In the genomic region with DNA sequence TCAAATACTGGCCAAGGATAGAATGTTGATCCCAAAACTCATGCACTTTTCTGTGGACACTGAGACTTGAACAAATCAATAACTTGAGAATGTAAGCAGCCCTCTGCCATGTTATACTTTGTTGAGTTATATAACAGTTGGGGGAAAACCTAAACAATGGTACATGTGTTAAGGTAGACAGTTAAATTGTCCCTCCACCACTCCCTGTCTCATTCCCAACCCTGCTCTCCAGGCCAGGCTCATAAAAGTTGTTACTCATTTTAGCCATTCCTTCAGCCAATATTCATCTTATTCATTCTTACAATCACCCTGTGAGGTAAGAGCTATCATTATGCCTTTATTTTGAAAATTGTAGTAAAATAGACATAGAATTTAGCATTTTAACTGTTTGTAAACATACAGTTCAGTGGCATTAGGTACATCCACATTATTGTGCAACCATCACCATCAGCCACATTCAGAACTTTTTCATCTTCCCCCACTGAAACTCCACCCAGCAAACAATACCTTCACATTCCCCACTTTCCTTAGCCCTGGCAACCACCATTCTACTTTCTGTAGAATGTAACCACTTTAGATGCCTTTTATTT, we compare ENCODE assay signal across 8 cellular contexts.
DNase-seq lines count a peak whose midpoint lies in the region; ATAC-seq and TF ChIP-seq lines count a peak whose summit lies in the region.

No MANE protein-coding gene starts in this region.

- H3K9me3 Mint-ChIP-seq in central memory CD8-positive, alpha-beta T cell, result no peaks in the 10 kb centered on the region
- H3K9me3 Mint-ChIP-seq in nephron, result peaks cover 7% of the 10 kb centered on the region

- no peaks in the 10 kb centered on the region for H3K36me3 Mint-ChIP-seq in central memory CD8-positive, alpha-beta T cell (ENCODE audit: insufficient read depth)
- H3K36me3 Mint-ChIP-seq in nephron (ENCODE audit: low read depth), result no peaks in the 10 kb centered on the region

- no peaks in the 10 kb centered on the region for H3K27me3 Mint-ChIP-seq in central memory CD8-positive, alpha-beta T cell
- H3K27me3 Mint-ChIP-seq in nephron (ENCODE audit: low read depth), result no peaks in the 10 kb centered on the region

- POLR2A ChIA-PET in HEK293T (lab: Yijun Ruan, JAX), result interaction anchor here (1.0 to 2.8 kb wide), 7 partner anchors 8 to 40 kb away, joined by 3 to 12 read pairs (median 6); a partner anchor contains a TSS

- in situ Hi-C loops in ACHN (cut with HindIII; ENCODE audit: low pct_ligation_motif_present, low pct_unique_long_range_greater_than_20kb, low sequenced_read_pairs), result no loop called here

- peak; percentile 22 for DNase-seq in ACHN
- peak; percentile 84 for DNase-seq in LoVo (ENCODE audit: low spot score)
- DNase-seq in central memory CD8-positive, alpha-beta T cell (ENCODE audit: low spot score in 2 of 2), result no peak
- DNase-seq in HEK293T (ENCODE audit: extremely low spot score), result no peak

- CTCF ChIA-PET in HEK293T (lab: Yijun Ruan, JAX), result interaction anchor here (0.7 kb wide), 1 partner anchor 16 kb away, joined by 4 read pairs; no protein-coding TSS in a partner anchor

- ATAC-seq in central memory CD8-positive, alpha-beta T cell (replicated peaks; ENCODE audit: extremely low read depth, poor library complexity, severe bottlenecking), result no peak
- ATAC-seq in GM18867 (IDR thresholded peaks at IDR 0.05; ENCODE audit: unreplicated experiment) (no peak), HG03378 (IDR thresholded peaks at IDR 0.05; ENCODE audit: unreplicated experiment) (no peak), GM21423 (IDR thresholded peaks at IDR 0.05; ENCODE audit: unreplicated experiment) (no peak)

- H3K4me3 Mint-ChIP-seq in central memory CD8-positive, alpha-beta T cell, result no peak overlapping the region
- H3K4me3 Mint-ChIP-seq in nephron, result no peak overlapping the region

- no peak for TF ChIP-seq CTCF in nephron (IDR thresholded peaks at IDR 0.05; ENCODE audit: unreplicated experiment in 3 of 3)

- peaks cover 11% of the 10 kb centered on the region for H3K4me1 Mint-ChIP-seq in central memory CD8-positive, alpha-beta T cell
- H3K4me1 Mint-ChIP-seq in nephron, result peaks cover 46% of the 10 kb centered on the region

- peak overlapping the region; percentile 17 for H3K27ac Mint-ChIP-seq in central memory CD8-positive, alpha-beta T cell (ENCODE audit: low read depth)
- peak overlapping the region; percentile 90 to 97 (median 96) for H3K27ac Mint-ChIP-seq in nephron

TF ChIP-seq in HEK293T, 16 proteins besides CTCF, POLR2A, EP300 and RAD21:
- TF ChIP-seq NFRKB (IDR thresholded peaks at IDR 0.05) (no peak), L3MBTL2 (conservative IDR thresholded peaks at IDR 0.05) (no peak)
TF ChIP-seq in HEK293T: peak in this region for 0.

Comparison
In these comparisons a context has a peak if more than half of its experiments do, and no peak if none do; other contexts are left out.
1. DNase-seq: peak in ACHN (single experiment) and LoVo (single experiment); none in central memory CD8-positive, alpha-beta T cell (0 of 2) and HEK293T (single experiment).